Comparison of ENCODE assay signal across 8 cellular contexts in the genomic region with DNA sequence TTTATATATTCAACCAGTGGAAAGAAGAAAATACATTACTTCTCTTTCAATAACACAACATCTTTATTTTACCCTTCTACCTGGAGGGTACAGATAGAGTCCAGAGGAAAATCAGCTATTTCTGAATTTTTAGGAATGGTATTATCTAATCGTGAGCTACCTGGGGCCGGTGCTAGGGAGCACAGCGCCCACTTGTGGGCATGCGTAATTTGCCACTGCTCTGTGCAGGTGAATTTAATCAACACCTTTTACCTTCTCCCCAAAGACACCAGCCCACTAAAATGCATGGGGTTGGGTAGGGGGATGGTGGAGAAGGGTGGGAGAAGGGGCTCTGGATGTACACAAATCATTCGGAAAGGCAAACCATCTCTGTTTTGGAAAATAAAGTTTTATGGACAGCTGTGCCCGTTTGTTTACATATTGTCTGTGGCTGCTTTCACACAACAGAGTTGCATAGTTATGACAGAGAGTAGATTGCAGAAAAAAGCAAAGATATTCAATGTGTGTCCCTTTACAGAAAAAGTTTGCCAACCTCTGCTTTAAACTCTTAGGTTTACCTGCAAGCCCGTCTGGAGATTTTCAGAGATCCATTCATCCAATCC. TPM values are rescaled to one million over a fixed set of nuclear protein-coding genes. Genes with fewer than 3 reads are reported as not detected.
DNase-seq lines count a peak whose midpoint lies in the region; ATAC-seq and TF ChIP-seq lines count a peak whose summit lies in the region.

No MANE protein-coding gene starts in this region.

- no peaks in the 10 kb centered on the region for H3F3A ChIP-seq in neural progenitor cell (ENCODE audit: low read depth)

- no peaks in the 10 kb centered on the region for H3K36me3 ChIP-seq in neural progenitor cell
- H3K36me3 ChIP-seq in CD4-positive, alpha-beta memory T cell (ENCODE audit: insufficient read depth, low read length) = no peaks in the 10 kb centered on the region

- ATAC-seq in GM18505 (IDR thresholded peaks at IDR 0.05; ENCODE audit: unreplicated experiment) (peak; percentile 76), T-helper 17 cell (no peak)
- ATAC-seq in activated CD8-positive, alpha-beta T cell treated with anti-CD3 and anti-CD28 coated beads, Interleukin-2, amount 10 ng/mL, durations not matched to agents 7 days and 5 days = no peak

- no peaks in the 10 kb centered on the region for H3K27me3 Mint-ChIP-seq in activated CD8-positive, alpha-beta T cell treated with anti-CD3 and anti-CD28 coated beads, Interleukin-2, amount 10 ng/mL, durations not matched to agents 7 days and 5 days (ENCODE audit: low read depth)
- H3K27me3 Mint-ChIP-seq in neural progenitor cell (ENCODE audit: insufficient read depth, low read depth) = no peaks in the 10 kb centered on the region
- H3K27me3 Mint-ChIP-seq in CD4-positive, alpha-beta memory T cell = no peaks in the 10 kb centered on the region
- H3K27me3 Mint-ChIP-seq in T-helper 17 cell = no peaks in the 10 kb centered on the region

- no peak overlapping the region for H3K4me3 Mint-ChIP-seq in activated CD8-positive, alpha-beta T cell treated with anti-CD3 and anti-CD28 coated beads, Interleukin-2, amount 10 ng/mL, durations not matched to agents 7 days and 5 days
- no peak overlapping the region for H3K4me3 Mint-ChIP-seq in neural progenitor cell
- no peak overlapping the region for H3K4me3 Mint-ChIP-seq in CD4-positive, alpha-beta memory T cell
- H3K4me3 Mint-ChIP-seq in T-helper 17 cell = no peak overlapping the region

- no peaks in the 10 kb centered on the region for H3K79me2 ChIP-seq in neural progenitor cell (ENCODE audit: low read depth)

- H3K9me3 Mint-ChIP-seq in activated CD8-positive, alpha-beta T cell treated with anti-CD3 and anti-CD28 coated beads, Interleukin-2, amount 10 ng/mL, durations not matched to agents 7 days and 5 days (ENCODE audit: insufficient read depth) = no peaks in the 10 kb centered on the region
- H3K9me3 Mint-ChIP-seq in neural progenitor cell = no peaks in the 10 kb centered on the region
- H3K9me3 Mint-ChIP-seq in CD4-positive, alpha-beta memory T cell = peaks cover 0 to 7% (median 3%) of the 10 kb centered on the region in 8 donors

- CTCF ChIA-PET in activated CD8-positive, alpha-beta T cell treated with anti-CD3 and anti-CD28 coated beads, Interleukin-2, amount 10 ng/mL, durations not matched to agents 7 days and 5 days (lab: Charles Lee) = interaction anchor here (0.7 to 1.0 kb wide), 3 partner anchors 24 to 668 kb away, joined by 3 to 4 read pairs (median 4); no protein-coding TSS in a partner anchor
- CTCF ChIA-PET in CD4-positive, alpha-beta memory T cell (lab: Charles Lee; ENCODE audit: partially characterized antibody) = no interaction called here

- TF ChIP-seq CTCF in AG10803 (conservative IDR thresholded peaks at IDR 0.05; ENCODE audit: low read length) = peak; percentile 58
- TF ChIP-seq CTCF in neural progenitor cell (IDR thresholded peaks at IDR 0.05) = peak; percentile 97

- H3K27ac ChIP-seq in neural progenitor cell = no peak overlapping the region
- no peak overlapping the region for H3K27ac ChIP-seq in CD4-positive, alpha-beta memory T cell (ENCODE audit: low read depth, low read length)

- no peak overlapping the region for H3K9ac ChIP-seq in neural progenitor cell

- H3K4me1 Mint-ChIP-seq in activated CD8-positive, alpha-beta T cell treated with anti-CD3 and anti-CD28 coated beads, Interleukin-2, amount 10 ng/mL, durations not matched to agents 7 days and 5 days (ENCODE audit: low read depth) = no peaks in the 10 kb centered on the region
- H3K4me1 Mint-ChIP-seq in neural progenitor cell = peaks cover 15% of the 10 kb centered on the region
- no peaks in the 10 kb centered on the region for H3K4me1 Mint-ChIP-seq in CD4-positive, alpha-beta memory T cell
- no peaks in the 10 kb centered on the region for H3K4me1 Mint-ChIP-seq in T-helper 17 cell

- H3K9me3 ChIP-seq in neural progenitor cell (ENCODE audit: low read depth) = no peaks in the 10 kb centered on the region
- H3K9me3 ChIP-seq in CD4-positive, alpha-beta memory T cell (ENCODE audit: control insufficient read depth in 1 of 2, low read length in 2 of 2) = no peaks in the 10 kb centered on the region
- no peaks in the 10 kb centered on the region for H3K9me3 ChIP-seq in T-helper 17 cell (ENCODE audit: control insufficient read depth, low read length, poor library complexity, severe bottlenecking)

- no peaks in the 10 kb centered on the region for H3K36me3 Mint-ChIP-seq in activated CD8-positive, alpha-beta T cell treated with anti-CD3 and anti-CD28 coated beads, Interleukin-2, amount 10 ng/mL, durations not matched to agents 7 days and 5 days (ENCODE audit: low read depth)
- no peaks in the 10 kb centered on the region for H3K36me3 Mint-ChIP-seq in neural progenitor cell
- H3K36me3 Mint-ChIP-seq in CD4-positive, alpha-beta memory T cell = no peaks in the 10 kb centered on the region
- no peaks in the 10 kb centered on the region for H3K36me3 Mint-ChIP-seq in T-helper 17 cell (ENCODE audit: low read depth)

- no peak overlapping the region for H3K4me2 ChIP-seq in neural progenitor cell

- H3K27me3 ChIP-seq in neural progenitor cell = no peaks in the 10 kb centered on the region
- no peaks in the 10 kb centered on the region for H3K27me3 ChIP-seq in CD4-positive, alpha-beta memory T cell (ENCODE audit: insufficient read depth, low read length)

- H3K27ac Mint-ChIP-seq in activated CD8-positive, alpha-beta T cell treated with anti-CD3 and anti-CD28 coated beads, Interleukin-2, amount 10 ng/mL, durations not matched to agents 7 days and 5 days = no peak overlapping the region
- H3K27ac Mint-ChIP-seq in neural progenitor cell (no peak overlapping the region), T-helper 17 cell (no peak overlapping the region)
- no peak overlapping the region for H3K27ac Mint-ChIP-seq in CD4-positive, alpha-beta memory T cell

- intact Hi-C loops in CD4-positive, alpha-beta memory T cell (cut with micrococcal nuclease) = no loop called here

- POLR2A ChIA-PET in activated CD8-positive, alpha-beta T cell treated with anti-CD3 and anti-CD28 coated beads, Interleukin-2, amount 10 ng/mL, durations not matched to agents 7 days and 5 days (lab: Charles Lee) = no interaction called here
- POLR2A ChIA-PET in CD4-positive, alpha-beta memory T cell (lab: Charles Lee; ENCODE audit: partially characterized antibody) = no interaction called here

- no peak for TF ChIP-seq POLR2A in GM18505 (IDR thresholded peaks at IDR 0.05; ENCODE audit: borderline replicate concordance, extremely low read depth, insufficient read depth, insufficient read length)

- DNase-seq in AG10803 (ENCODE audit: low read depth) = peak; percentile 1
- peak; percentile 11 for DNase-seq in HuH-7 (ENCODE audit: low spot score)
- peak; percentile 23 for DNase-seq in activated CD8-positive, alpha-beta T cell treated with anti-CD3 and anti-CD28 coated beads, Interleukin-2, amount 10 ng/mL, durations not matched to agents 7 days and 5 days
- DNase-seq in neural progenitor cell (ENCODE audit: low spot score) = peak; percentile 66
- no peak for DNase-seq in CD4-positive, alpha-beta memory T cell
- DNase-seq in T-helper 17 cell = no peak
- DNase-seq in H4 (ENCODE audit: low spot score) = no peak

- no peaks in the 10 kb centered on the region for H4K20me1 ChIP-seq in neural progenitor cell (ENCODE audit: low read depth)

- H3K4me1 ChIP-seq in neural progenitor cell = no peaks in the 10 kb centered on the region
- H3K4me1 ChIP-seq in CD4-positive, alpha-beta memory T cell (ENCODE audit: insufficient read depth, low read length) = no peaks in the 10 kb centered on the region

- H2AFZ ChIP-seq in neural progenitor cell (replicated peaks) = no peak overlapping the region

- H3K4me3 ChIP-seq in AG10803 (ENCODE audit: low read length) = no peak overlapping the region
- H3K4me3 ChIP-seq in neural progenitor cell = no peak overlapping the region
- no peak overlapping the region for H3K4me3 ChIP-seq in CD4-positive, alpha-beta memory T cell (ENCODE audit: low read length in 2 of 2)

RNA-seq across cellular contexts. Expression of a gene that starts 51.5 kb away (rescaled TPM):
- not detected for total RNA-seq in activated CD8-positive, alpha-beta T cell treated with anti-CD3 and anti-CD28 coated beads, Interleukin-2, amount 10 ng/mL, durations not matched to agents 7 days and 5 days
- total RNA-seq in neural progenitor cell (ENCODE audit: low replicate concordance) (0.40 and 0.41 TPM in 2 replicates), T-helper 17 cell (not detected)
- not detected for total RNA-seq in CD4-positive, alpha-beta memory T cell
- polyA plus RNA-seq in CD4-positive, alpha-beta memory T cell = not detected
- 0.02 and 1.0 TPM in 2 replicates for total RNA-seq in H4 (2014; rRNA removed; shearing (Covaris generic))

Comparison
In these comparisons a context has a peak if more than half of its experiments do, and no peak if none do; other contexts are left out.
1. DNase-seq: peak in AG10803 (single experiment), HuH-7 (single experiment), activated CD8-positive, alpha-beta T cell treated with anti-CD3 and anti-CD28 coated beads, Interleukin-2, amount 10 ng/mL, durations not matched to agents 7 days and 5 days (single experiment) and neural progenitor cell (single experiment); none in CD4-positive, alpha-beta memory T cell (0 of 5), T-helper 17 cell (0 of 3) and H4 (single experiment).